16 cellular contexts compared by ENCODE assay signal in genomic region chr11:126467471-126467870, GRCh38.
"Had no signal": no experiment of that assay in that cellular context is flagged by ENCODE, and none has a peak within 500 bp of the region (broad histone marks: within the 10 kb centered on the region; RNA-seq: fewer than 3 reads in every experiment).

No MANE protein-coding gene starts in this region.

- H3K27ac Mint-ChIP-seq: activated naive CD4-positive, alpha-beta T cell treated with anti-CD3 and anti-CD28 coated beads, Interleukin-2, amount 50 U/mL, for 24 hours; activated T-helper 17 cell treated with anti-CD3 and anti-CD28 coated beads, Interleukin-2, amount 50 U/mL, for 72 hours; nephron; progenitor cell of endocrine pancreas had no signal

- H3K4me3 ChIP-seq: skin epidermis, suprapubic skin had no signal

- H3K36me3 ChIP-seq: suprapubic skin had no signal

- H3K27me3 ChIP-seq: suprapubic skin had no signal

- H3K9me3 ChIP-seq: suprapubic skin had no signal

- FAIRE-seq: kidney had no signal

- DNase-seq: activated CD4-positive, alpha-beta T cell treated with anti-CD3 and anti-CD28 coated beads, Interleukin-2, amount 50 U/mL, for 1 hour; central memory CD4-positive, alpha-beta T cell; cortex of kidney; effector CD4-positive, alpha-beta T cell; foreskin fibroblast; kidney; stimulated activated CD4-positive, alpha-beta T cell treated with anti-CD3 and anti-CD28 coated beads, Interleukin-4, amount 100 ng/mL, for 24 hours; stimulated activated naive CD8-positive, alpha-beta T cell treated with anti-CD3 and anti-CD28 coated beads, Interleukin-15, Interleukin-2, amounts not matched to agents 100 U/mL and 50 U/mL, for 24 hours; T-helper 9 cell had no signal

- H3K9me3 Mint-ChIP-seq: activated naive CD4-positive, alpha-beta T cell treated with anti-CD3 and anti-CD28 coated beads, Interleukin-2, amount 50 U/mL, for 24 hours; activated T-helper 17 cell treated with anti-CD3 and anti-CD28 coated beads, Interleukin-2, amount 50 U/mL, for 72 hours; nephron had no signal

- H3K27ac ChIP-seq: suprapubic skin had no signal

- H3K27me3 Mint-ChIP-seq: activated naive CD4-positive, alpha-beta T cell treated with anti-CD3 and anti-CD28 coated beads, Interleukin-2, amount 50 U/mL, for 24 hours had no signal

- ATAC-seq: activated CD4-positive, CD25-positive, alpha-beta regulatory T cell treated with anti-CD3 and anti-CD28 coated beads, Interleukin-2, amount 50 U/mL, for 24 hours; activated T-helper 17 cell treated with anti-CD3 and anti-CD28 coated beads, Interleukin-2, amount 50 U/mL, for 72 hours; stimulated activated naive CD8-positive, alpha-beta T cell treated with anti-CD3 and anti-CD28 coated beads, Interleukin-15, Interleukin-2, amounts not matched to agents 100 U/mL and 50 U/mL, for 24 hours had no signal

- H3K4me3 Mint-ChIP-seq: activated naive CD4-positive, alpha-beta T cell treated with anti-CD3 and anti-CD28 coated beads, Interleukin-2, amount 50 U/mL, for 24 hours; activated T-helper 17 cell treated with anti-CD3 and anti-CD28 coated beads, Interleukin-2, amount 50 U/mL, for 72 hours; nephron had no signal
